24 cellular contexts compared by ENCODE assay signal in the genomic region with DNA sequence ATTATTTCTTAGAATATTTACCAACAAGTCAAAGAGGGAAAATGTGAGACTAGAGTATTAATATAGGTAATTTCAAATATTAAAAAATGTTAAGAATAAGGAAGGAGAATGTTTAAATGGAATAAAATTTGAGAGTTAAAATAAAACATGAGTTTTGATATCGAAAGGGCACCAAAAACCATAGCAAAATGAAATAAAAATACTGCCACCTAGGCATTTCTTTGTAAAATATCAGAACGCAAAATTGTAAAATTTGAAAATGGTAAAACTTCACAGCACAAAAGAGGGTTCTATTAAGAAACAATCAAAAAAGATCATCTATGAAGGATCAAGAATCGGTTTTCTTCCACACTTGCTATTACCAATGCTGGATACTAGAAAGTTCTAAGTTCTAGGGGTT.
"Had no signal": no experiment of that assay in that cellular context is flagged by ENCODE, and none has a peak within 500 bp of the region (broad histone marks: within the 10 kb centered on the region; RNA-seq: fewer than 3 reads in every experiment).

No MANE protein-coding gene starts in this region.

- H3K36me3 Mint-ChIP-seq: naive thymus-derived CD8-positive, alpha-beta T cell; stimulated activated naive B cell treated with anti-CD40 and anti-IgM and Interleukin-4, amounts not matched to agents 10 μg/mL and 1 μg/mL and 100 μg/mL, for 72 hours had no signal

- DNase-seq: dermis blood vessel endothelial cell; effector memory CD4-positive, alpha-beta T cell; erythroblast; esophagus squamous epithelium; foreskin melanocyte; hypothalamus; kidney; mesendoderm; naive thymus-derived CD8-positive, alpha-beta T cell; occipital lobe; pancreas; right lobe of liver; small intestine; stimulated activated CD4-positive, alpha-beta T cell treated with anti-CD3 and anti-CD28 coated beads, Interleukin-15, amount 100 ng/mL, for 24 hours; stimulated activated CD4-positive, alpha-beta T cell treated with anti-CD3 and anti-CD28 coated beads, Interleukin-2, amount 100 ng/mL, for 48 hours; stimulated activated naive B cell treated with anti-CD40 and anti-IgM and Interleukin-4, amounts not matched to agents 10 μg/mL and 1 μg/mL and 100 μg/mL, for 72 hours; transverse colon; upper lobe of right lung; uterus had no signal

- ATAC-seq: left lobe of liver; naive thymus-derived CD8-positive, alpha-beta T cell; pancreas; right lobe of liver; stimulated activated naive B cell treated with anti-CD40 and anti-IgM and Interleukin-4, amounts not matched to agents 10 μg/mL and 1 μg/mL and 100 μg/mL, for 72 hours; upper lobe of right lung had no signal

- H3K4me1 ChIP-seq: esophagus squamous epithelium, pancreas, right lobe of liver, suprapubic skin, transverse colon, upper lobe of right lung, uterus had no signal

- H3K36me3 ChIP-seq: esophagus squamous epithelium, pancreas, right lobe of liver, suprapubic skin, transverse colon, upper lobe of right lung, uterus had no signal

- H3K27me3 ChIP-seq: esophagus squamous epithelium, pancreas, right lobe of liver, suprapubic skin, transverse colon, upper lobe of right lung, uterus had no signal

- H3K4me3 ChIP-seq: coronary artery, esophagus squamous epithelium, lung, pancreas, right lobe of liver, suprapubic skin, transverse colon, upper lobe of right lung, uterus had no signal

- H3K4me1 Mint-ChIP-seq: naive thymus-derived CD8-positive, alpha-beta T cell; stimulated activated naive B cell treated with anti-CD40 and anti-IgM and Interleukin-4, amounts not matched to agents 10 μg/mL and 1 μg/mL and 100 μg/mL, for 72 hours had no signal

- H3K27ac ChIP-seq: coronary artery, esophagus squamous epithelium, pancreas, right lobe of liver, suprapubic skin, transverse colon, upper lobe of right lung, uterus had no signal

- H3K4me3 Mint-ChIP-seq: naive thymus-derived CD8-positive, alpha-beta T cell; stimulated activated naive B cell treated with anti-CD40 and anti-IgM and Interleukin-4, amounts not matched to agents 10 μg/mL and 1 μg/mL and 100 μg/mL, for 72 hours; stimulated activated naive CD8-positive, alpha-beta T cell treated with anti-CD3 and anti-CD28 coated beads, Interleukin-15, Interleukin-2, amounts not matched to agents 100 ng/mL and 50 ng/mL, for 24 hours had no signal

- H3K27me3 Mint-ChIP-seq: naive thymus-derived CD8-positive, alpha-beta T cell; stimulated activated naive B cell treated with anti-CD40 and anti-IgM and Interleukin-4, amounts not matched to agents 10 μg/mL and 1 μg/mL and 100 μg/mL, for 72 hours; stimulated activated naive CD8-positive, alpha-beta T cell treated with anti-CD3 and anti-CD28 coated beads, Interleukin-15, Interleukin-2, amounts not matched to agents 100 ng/mL and 50 ng/mL, for 24 hours had no signal

- H3K9me3 ChIP-seq: esophagus squamous epithelium, pancreas, right lobe of liver, suprapubic skin, transverse colon, upper lobe of right lung, uterus had no signal

- H3K9me3 Mint-ChIP-seq: stimulated activated naive B cell treated with anti-CD40 and anti-IgM and Interleukin-4, amounts not matched to agents 10 μg/mL and 1 μg/mL and 100 μg/mL, for 72 hours; stimulated activated naive CD8-positive, alpha-beta T cell treated with anti-CD3 and anti-CD28 coated beads, Interleukin-15, Interleukin-2, amounts not matched to agents 100 ng/mL and 50 ng/mL, for 24 hours had no signal

- H3K27ac Mint-ChIP-seq: naive thymus-derived CD8-positive, alpha-beta T cell; stimulated activated naive B cell treated with anti-CD40 and anti-IgM and Interleukin-4, amounts not matched to agents 10 μg/mL and 1 μg/mL and 100 μg/mL, for 72 hours; stimulated activated naive CD8-positive, alpha-beta T cell treated with anti-CD3 and anti-CD28 coated beads, Interleukin-15, Interleukin-2, amounts not matched to agents 100 ng/mL and 50 ng/mL, for 24 hours had no signal
